Comparison of ENCODE assay signal across 10 cellular contexts in the genomic region with DNA sequence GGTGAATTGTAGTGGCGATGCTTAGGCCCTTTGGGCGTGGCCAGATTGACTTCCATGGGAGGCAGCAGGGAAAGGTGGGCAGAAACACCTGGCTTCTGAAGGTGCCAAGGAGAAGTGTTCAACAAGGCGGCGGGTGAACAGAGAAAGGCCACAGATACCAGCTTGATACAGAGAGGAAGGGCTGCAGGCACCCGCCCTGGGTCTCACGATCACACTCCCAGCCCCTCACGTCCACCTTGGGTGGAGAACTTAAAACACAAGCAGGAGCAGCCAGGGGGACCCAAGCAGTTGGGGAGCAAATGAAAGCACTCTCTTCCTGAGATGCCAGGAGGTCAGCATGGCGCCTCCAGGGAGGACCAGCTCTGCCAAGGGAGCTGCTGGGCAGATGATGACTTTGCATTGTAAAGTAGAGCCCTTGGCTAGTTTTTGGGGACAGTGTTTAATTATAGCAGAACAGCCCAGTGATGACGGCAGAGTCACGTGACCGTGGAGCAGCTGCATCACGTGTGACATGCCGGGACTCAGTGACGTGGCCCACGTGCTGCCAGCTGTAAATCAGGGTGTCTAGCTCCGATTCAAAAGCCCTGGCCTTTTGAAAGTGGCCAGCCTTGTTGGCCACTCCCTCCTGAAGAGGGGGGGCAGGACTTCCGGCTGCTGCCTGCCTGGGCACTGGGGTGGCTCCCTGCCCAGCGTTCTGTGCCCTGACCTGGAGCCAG. TPM values are rescaled to one million over a fixed set of nuclear protein-coding genes. Genes with fewer than 3 reads are reported as not detected.
DNase-seq lines count a peak whose midpoint lies in the region; ATAC-seq and TF ChIP-seq lines count a peak whose summit lies in the region.
"Had no signal": no experiment of that assay in that cellular context is flagged by ENCODE, and none has a peak within 500 bp of the region (broad histone marks: within the 10 kb centered on the region; RNA-seq: fewer than 3 reads in every experiment).

No MANE protein-coding gene starts in this region.

- H3K36me3 Mint-ChIP-seq in endodermal cell (ENCODE audit: low read depth): peaks cover 43% of the 10 kb centered on the region
- peaks cover 10% of the 10 kb centered on the region for H3K36me3 Mint-ChIP-seq in T-helper 2 cell treated with Interferon-gamma antibody and Interleukin-4, amounts not matched to agents 5 μg/mL and 100 μg/mL, for 36 hours (ENCODE audit: low read depth)

- H3K9ac ChIP-seq in endodermal cell (ENCODE audit: extremely low read depth, low read length, poor library complexity, severe bottlenecking): no peak overlapping the region

- DNase-seq in activated CD8-positive, alpha-beta memory T cell treated with anti-CD3 and anti-CD28 coated beads, Interleukin-2, amount 50 U/mL, for 48 hours: peak; percentile 22
- DNase-seq in activated CD8-positive, alpha-beta memory T cell treated with anti-CD3 and anti-CD28 coated beads for 24 hours: no peak
- DNase-seq in endodermal cell (no peak), middle frontal gyrus (ENCODE audit: extremely low spot score, low spot score) (peak; percentile 11), uterus (peak; percentile 60 to 65), GM19238 (ENCODE audit: insufficient read length, low spot score) (no peak)
- no peak for DNase-seq in T-helper 2 cell treated with Interferon-gamma antibody and Interleukin-4, amounts not matched to agents 5 μg/mL and 100 μg/mL, for 36 hours (ENCODE audit: low spot score)
- DNase-seq: activated CD8-positive, alpha-beta T cell treated with anti-CD3 and anti-CD28 coated beads, Interleukin-2, amount 10 ng/mL, durations not matched to agents 7 days and 5 days; effector memory CD4-positive, alpha-beta T cell had no signal

- no peak for TF ChIP-seq CTCF in endodermal cell (conservative IDR thresholded peaks at IDR 0.05)
- TF ChIP-seq CTCF in uterus (IDR thresholded peaks at IDR 0.05): no peak

- H3K4me3 Mint-ChIP-seq in endodermal cell: no peak overlapping the region
- H3K4me3 Mint-ChIP-seq in T-helper 2 cell treated with Interferon-gamma antibody and Interleukin-4, amounts not matched to agents 5 μg/mL and 100 μg/mL, for 36 hours: no peak overlapping the region
- H3K4me3 Mint-ChIP-seq: activated CD8-positive, alpha-beta T cell treated with anti-CD3 and anti-CD28 coated beads, Interleukin-2, amount 10 ng/mL, durations not matched to agents 7 days and 5 days had no signal

- peaks cover 16% of the 10 kb centered on the region for H3K4me1 Mint-ChIP-seq in endodermal cell
- peaks cover 19% of the 10 kb centered on the region for H3K4me1 Mint-ChIP-seq in T-helper 2 cell treated with Interferon-gamma antibody and Interleukin-4, amounts not matched to agents 5 μg/mL and 100 μg/mL, for 36 hours (ENCODE audit: low read depth)

- intact Hi-C loops in uterus (cut with DNase I; ENCODE audit: low total_unique reads): no loop called here

- H3K27me3 ChIP-seq in endodermal cell (ENCODE audit: control insufficient read depth, insufficient read depth, low read length, poor library complexity, severe bottlenecking): no peaks in the 10 kb centered on the region
- H3K27me3 ChIP-seq in uterus: no peaks in the 10 kb centered on the region

- no peak overlapping the region for H3K4me3 ChIP-seq in endodermal cell (ENCODE audit: low read length)
- no peak overlapping the region for H3K4me3 ChIP-seq in uterus

- peak overlapping the region; percentile 46 for H3K27ac Mint-ChIP-seq in endodermal cell
- no peak overlapping the region for H3K27ac Mint-ChIP-seq in T-helper 2 cell treated with Interferon-gamma antibody and Interleukin-4, amounts not matched to agents 5 μg/mL and 100 μg/mL, for 36 hours
- H3K27ac Mint-ChIP-seq: activated CD8-positive, alpha-beta T cell treated with anti-CD3 and anti-CD28 coated beads, Interleukin-2, amount 10 ng/mL, durations not matched to agents 7 days and 5 days had no signal

- H3K36me3 ChIP-seq in endodermal cell (ENCODE audit: control insufficient read depth, insufficient read depth, low read length) (no peaks in the 10 kb centered on the region), uterus (no peaks in the 10 kb centered on the region)

- no peaks in the 10 kb centered on the region for H3K9me3 ChIP-seq in endodermal cell (ENCODE audit: control insufficient read depth, low read length)
- no peaks in the 10 kb centered on the region for H3K9me3 ChIP-seq in uterus

- no peaks in the 10 kb centered on the region for H3K27me3 Mint-ChIP-seq in endodermal cell (ENCODE audit: insufficient read depth)
- H3K27me3 Mint-ChIP-seq in T-helper 2 cell treated with Interferon-gamma antibody and Interleukin-4, amounts not matched to agents 5 μg/mL and 100 μg/mL, for 36 hours (ENCODE audit: low read depth): no peaks in the 10 kb centered on the region

- no peak for ATAC-seq in HG02938 (IDR thresholded peaks at IDR 0.05; ENCODE audit: unreplicated experiment)
- ATAC-seq: activated CD8-positive, alpha-beta T cell treated with anti-CD3 and anti-CD28 coated beads, Interleukin-2, amount 10 ng/mL, durations not matched to agents 7 days and 5 days had no signal

- no peak for TF ChIP-seq POLR2A in uterus (IDR thresholded peaks at IDR 0.05)

- H3K27ac ChIP-seq in endodermal cell (ENCODE audit: low read depth, low read length) (no peak overlapping the region), uterus (peak overlapping the region; percentile 4 to 34)

- H3K4me1 ChIP-seq in endodermal cell (ENCODE audit: control insufficient read depth, insufficient read depth, low read length) (no peaks in the 10 kb centered on the region), uterus (peaks cover 0 to 4% of the 10 kb centered on the region in 2 donors)

- no peaks in the 10 kb centered on the region for H3K9me3 Mint-ChIP-seq in endodermal cell
- H3K9me3 Mint-ChIP-seq in T-helper 2 cell treated with Interferon-gamma antibody and Interleukin-4, amounts not matched to agents 5 μg/mL and 100 μg/mL, for 36 hours: no peaks in the 10 kb centered on the region

- 92 to 98% methylated on average over 14 to 18 of the region's 18 CpGs for WGBS in endodermal cell (ENCODE audit: insufficient coverage in 1 of 2, insufficient read length in 1 of 2), 2 experiments

RNA-seq across cellular contexts. Expression of a gene that starts 19.0 kb away (rescaled TPM):
- total RNA-seq in endodermal cell: 10 to 100 TPM; 22.7 to 47.0 TPM
- polyA plus RNA-seq in endodermal cell (2013, experiment 1 of 2): 7.6 TPM
- polyA plus RNA-seq in endodermal cell (2013, experiment 2 of 2): 6.3 TPM
- 1 to 10 TPM; 2.3 to 8.8 (median 6.3) TPM for total RNA-seq in uterus

RNA-seq across cellular contexts. Expression of a gene that starts 36.6 kb away (rescaled TPM):
- 1 to 10 TPM; 1.8 to 2.2 TPM for total RNA-seq in endodermal cell
- polyA plus RNA-seq in endodermal cell (2013, experiment 1 of 2): 0.57 TPM
- polyA plus RNA-seq in endodermal cell (2013, experiment 2 of 2): 0.33 TPM
- 1 to 10 TPM in 2 of 4 donors, not detected in 2; 1.7 to 3.4 TPM for total RNA-seq in uterus
- total RNA-seq: activated CD8-positive, alpha-beta T cell treated with anti-CD3 and anti-CD28 coated beads, Interleukin-2, amount 10 ng/mL, durations not matched to agents 7 days and 5 days had no signal

Comparison
In these comparisons a context has a peak if more than half of its experiments do, and no peak if none do; other contexts are left out.
1. DNase-seq: peak in activated CD8-positive, alpha-beta memory T cell treated with anti-CD3 and anti-CD28 coated beads, Interleukin-2, amount 50 U/mL, for 48 hours (single experiment), middle frontal gyrus (single experiment) and uterus (2 of 2); none in activated CD8-positive, alpha-beta memory T cell treated with anti-CD3 and anti-CD28 coated beads for 24 hours (single experiment), endodermal cell (single experiment), T-helper 2 cell treated with Interferon-gamma antibody and Interleukin-4, amounts not matched to agents 5 μg/mL and 100 μg/mL, for 36 hours (single experiment) and GM19238 (single experiment).